In the genomic region with DNA sequence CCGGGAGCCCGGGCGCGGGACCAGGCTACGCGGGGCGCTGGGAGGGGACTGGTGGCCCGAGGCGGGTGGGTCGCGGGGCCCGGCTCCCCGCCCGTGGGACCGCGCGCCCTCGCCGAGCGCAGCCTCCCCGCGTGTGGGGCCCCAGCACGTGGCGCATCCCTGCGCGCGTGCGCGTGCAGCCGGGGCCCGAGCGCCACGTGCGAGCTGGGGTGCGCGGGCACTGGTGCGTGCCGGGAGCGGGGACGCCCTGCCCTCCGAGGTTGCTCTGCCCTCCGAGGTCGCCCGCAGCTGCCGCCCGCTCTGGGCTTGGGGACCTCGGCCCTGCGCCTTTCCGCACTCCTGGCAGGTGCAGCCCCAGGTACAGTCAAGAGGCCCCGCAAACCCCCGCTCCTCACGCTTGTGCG, we compare ENCODE assay signal across 8 cellular contexts. TPM values are rescaled to one million over a fixed set of nuclear protein-coding genes. Genes with fewer than 3 reads are reported as not detected.
A peak's percentile ranks its signal among the peaks of the same experiment; 100 is the strongest.
DNase-seq lines count a peak whose midpoint lies in the region; ATAC-seq and TF ChIP-seq lines count a peak whose summit lies in the region.

No MANE protein-coding gene starts in this region.

- peaks cover 9% of the 10 kb centered on the region for H3K27me3 Mint-ChIP-seq in brain

- peak overlapping the region; percentile 19 for H3K4me3 ChIP-seq in HL-60 (replicated peaks; ENCODE audit: insufficient read depth, low read length)

- no peaks in the 10 kb centered on the region for H3K27me3 ChIP-seq in HL-60 (ENCODE audit: insufficient read depth, poor library complexity, severe bottlenecking)

- no peaks in the 10 kb centered on the region for H3K36me3 Mint-ChIP-seq in brain

- peak overlapping the region; percentile 42 to 69 (median 62) for H3K4me3 Mint-ChIP-seq in brain

- peaks cover 46% of the 10 kb centered on the region for H3K4me1 Mint-ChIP-seq in brain

- no peak for TF ChIP-seq CTCF in HL-60 (IDR thresholded peaks at IDR 0.05; ENCODE audit: insufficient read depth, low read length)
- no peak for TF ChIP-seq CTCF in brain (conservative IDR thresholded peaks at IDR 0.05)

- no peak overlapping the region for H3K27ac Mint-ChIP-seq in brain

- DNase-seq in GDM1 (lab: John Stamatoyannopoulos, UW) (peak; percentile 64), HL-60 (ENCODE audit: low read depth in 1 of 2, low spot score in 1 of 2) (peak; percentile 60 to 73), SK-N-DZ (ENCODE audit: low spot score) (peak; percentile 25), left colon (peak in 1 of 2 donors; percentile 62), DMS114 treated with DMSO at 0.1 percent for 48 hours (lab: John Stamatoyannopoulos, UW; ENCODE audit: unreplicated experiment) (no peak)
- peak; percentile 41 for DNase-seq in stimulated activated CD8-positive, alpha-beta memory T cell treated with anti-CD3 and anti-CD28 coated beads, Interleukin-12 subunit alpha, Interleukin-12 subunit beta, amount 100 ng/mL, for 1 hour (ENCODE audit: low read depth)

- ATAC-seq in GM21367 (IDR thresholded peaks at IDR 0.05; ENCODE audit: unreplicated experiment) (peak; percentile 14), left colon (peak; percentile 63)

- H3K27ac ChIP-seq in HL-60 (replicated peaks): peak overlapping the region; percentile 91

- intact Hi-C loops in left colon (cut with DNase I, micrococcal nuclease): loop anchor here in 1 of 2 donors (5.0 kb wide), 1 partner anchor 96 kb away; no protein-coding TSS in a partner anchor

- H3K9me3 Mint-ChIP-seq in brain: no peaks in the 10 kb centered on the region

RNA-seq across cellular contexts. Expression of a gene that starts 0.4 kb away (rescaled TPM):
- 3.7 and 4.2 TPM in 2 replicates for polyA plus RNA-seq in SK-N-DZ (2014; cell fraction: cytosol; rRNA removed)
- polyA plus RNA-seq in SK-N-DZ (2014; cell fraction: nucleus; rRNA removed): 7.4 and 8.6 TPM in 2 replicates
- 40.2 TPM for polyA plus RNA-seq in brain (ENCODE audit: insufficient read depth, low read depth, low replicate concordance)
- 10 to 100 TPM; 52.4 to 65.8 TPM for total RNA-seq in left colon
